ENCODE assay signal across 22 cellular contexts in the genomic region with DNA sequence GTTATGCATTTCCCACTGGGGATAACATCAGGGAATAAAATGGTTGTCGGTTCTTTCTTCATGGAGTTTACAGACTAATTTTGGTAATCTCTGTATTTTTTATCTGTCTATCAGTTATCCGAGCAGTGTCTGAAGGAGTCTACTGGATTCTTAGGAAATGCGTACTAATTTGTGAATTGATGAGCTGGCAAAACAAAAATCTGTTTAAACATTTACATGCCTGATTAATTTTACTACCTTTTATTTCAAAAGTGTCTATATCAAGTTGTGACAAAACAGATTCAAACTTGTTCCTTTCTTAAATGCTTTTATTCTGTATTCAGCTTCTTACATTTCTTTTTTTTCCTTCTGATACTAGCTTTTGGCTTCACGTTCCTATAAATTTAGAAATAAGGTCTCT. TPM values are rescaled to one million over a fixed set of nuclear protein-coding genes. Genes with fewer than 3 reads are reported as not detected.
"Had no signal": no experiment of that assay in that cellular context is flagged by ENCODE, and none has a peak within 500 bp of the region (broad histone marks: within the 10 kb centered on the region; RNA-seq: fewer than 3 reads in every experiment).

No MANE protein-coding gene starts in this region.

- H3K27ac ChIP-seq: epithelial cell of prostate, hepatocyte, upper lobe of right lung had no signal

- H3K4me2 ChIP-seq: hepatocyte had no signal

- H3K9me3 ChIP-seq: upper lobe of right lung had no signal

- H3K4me1 ChIP-seq: foreskin keratinocyte had no signal

- ATAC-seq: activated T-cell treated with anti-CD3 and anti-CD28 coated beads, Interleukin-2, amount 50 U/mL, for 72 hours; foreskin keratinocyte; left cardiac atrium; upper lobe of right lung had no signal

- DNase-seq: activated CD4-positive, alpha-beta T cell treated with anti-CD3 and anti-CD28 coated beads, Interleukin-2, amount 50 U/mL, for 1 hour; activated CD4-positive, CD25-positive, alpha-beta regulatory T cell treated with anti-CD3 and anti-CD28 coated beads, Interleukin-2, amount 50 U/mL, for 72 hours; activated CD8-positive, alpha-beta memory T cell treated with anti-CD3 and anti-CD28 coated beads, Interleukin-2, amount 50 U/mL, for 4 hours; activated gamma-delta T cell; activated T-cell treated with anti-CD3 and anti-CD28 coated beads, Interleukin-2, amount 50 U/mL, for 72 hours; amniotic stem cell; dorsolateral prefrontal cortex; foreskin keratinocyte; left cardiac atrium; midbrain; occipital lobe; stimulated activated CD4-positive, alpha-beta T cell treated with anti-CD3 and anti-CD28 coated beads, Interleukin-2, amount 100 ng/mL, for 24 hours; stimulated activated naive CD4-positive, alpha-beta T cell treated with Interleukin-2 at 50 U/mL for 16 hours; substantia nigra; upper lobe of right lung had no signal

- H3K9me3 Mint-ChIP-seq: activated T-cell treated with anti-CD3 and anti-CD28 coated beads, Interleukin-2, amount 50 U/mL, for 72 hours; nephron; T-helper 1 cell treated with Interleukin-12 subunit alpha and Interleukin-12 subunit beta and Interleukin-4 antibody, amounts not matched to agents 30 μg/mL and 1 μg/mL, for 36 hours had no signal

- H3K4me3 Mint-ChIP-seq: activated naive CD8-positive, alpha-beta T cell; activated T-cell treated with anti-CD3 and anti-CD28 coated beads, Interleukin-2, amount 50 U/mL, for 72 hours; T-helper 1 cell treated with Interleukin-12 subunit alpha and Interleukin-12 subunit beta and Interleukin-4 antibody, amounts not matched to agents 30 μg/mL and 1 μg/mL, for 36 hours had no signal

- H3K27ac Mint-ChIP-seq: activated naive CD8-positive, alpha-beta T cell; activated T-cell treated with anti-CD3 and anti-CD28 coated beads, Interleukin-2, amount 50 U/mL, for 72 hours; progenitor cell of endocrine pancreas; T-helper 1 cell treated with Interleukin-12 subunit alpha and Interleukin-12 subunit beta and Interleukin-4 antibody, amounts not matched to agents 30 μg/mL and 1 μg/mL, for 36 hours had no signal

- H3K4me3 ChIP-seq: hepatocyte, lung, upper lobe of right lung had no signal

- H3K27me3 Mint-ChIP-seq: activated naive CD8-positive, alpha-beta T cell; progenitor cell of endocrine pancreas had no signal

- H3K36me3 ChIP-seq: upper lobe of right lung had no signal

- H3K27me3 ChIP-seq: dorsolateral prefrontal cortex, foreskin keratinocyte, hepatocyte, upper lobe of right lung had no signal

- H2AFZ ChIP-seq: hepatocyte had no signal

RNA-seq across cellular contexts. Expression of gene MFAP5, which starts 39.5 kb away (rescaled TPM):
- total RNA-seq: activated T-cell treated with anti-CD3 and anti-CD28 coated beads, Interleukin-2, amount 50 U/mL, for 72 hours; occipital lobe; progenitor cell of endocrine pancreas had no signal
